ENCODE assay signal across 1 cellular context in the genomic region with DNA sequence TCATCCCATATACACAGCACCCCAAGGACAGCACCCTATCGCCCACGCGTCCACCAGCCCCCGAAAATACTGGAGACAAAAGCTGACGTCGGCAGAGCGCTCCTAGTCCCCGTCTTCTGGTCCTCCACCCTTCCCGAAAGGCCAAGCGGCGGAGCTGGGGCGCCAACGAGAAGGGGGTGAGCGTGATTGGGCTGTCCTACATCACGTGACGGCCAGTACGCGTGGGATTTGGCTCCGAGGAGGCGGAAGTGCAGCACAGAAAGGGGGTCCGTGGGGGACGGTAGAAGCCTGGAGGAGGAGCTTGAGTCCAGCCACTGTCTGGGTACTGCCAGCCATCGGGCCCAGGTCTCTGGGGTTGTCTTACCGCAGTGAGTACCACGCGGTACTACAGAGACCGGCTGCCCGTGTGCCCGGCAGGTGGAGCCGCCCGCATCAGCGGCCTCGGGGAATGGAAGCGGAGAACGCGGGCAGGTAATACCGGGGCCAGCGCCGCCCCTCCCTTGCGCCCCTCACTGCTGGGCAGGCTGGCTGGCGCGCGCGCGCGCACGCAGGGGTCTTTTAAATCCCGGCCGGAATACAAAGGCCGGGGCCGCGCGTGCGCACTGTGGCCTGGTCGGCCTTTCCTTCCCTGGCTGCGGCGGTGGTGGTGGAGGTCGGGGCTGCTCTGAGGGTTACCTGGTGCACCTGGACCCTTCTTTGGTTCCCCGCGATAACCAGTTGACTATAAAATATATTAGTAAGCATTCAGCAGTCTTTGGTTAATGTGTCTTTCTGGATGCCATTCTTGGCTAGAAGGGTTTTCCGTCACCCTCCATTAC.
A peak's percentile ranks its signal among the peaks of the same experiment; 100 is the strongest.
TF ChIP-seq lines count a peak whose summit lies in the region.

A gene (plus strand): TSS at position 283 of the 818 bp plus-strand sequence. CDS start 166 bp downstream, at position 449.

TF ChIP-seq in A549, 52 proteins besides CTCF, POLR2A, EP300 and RAD21 (continued from another document):
- TF ChIP-seq, protein P1, sequence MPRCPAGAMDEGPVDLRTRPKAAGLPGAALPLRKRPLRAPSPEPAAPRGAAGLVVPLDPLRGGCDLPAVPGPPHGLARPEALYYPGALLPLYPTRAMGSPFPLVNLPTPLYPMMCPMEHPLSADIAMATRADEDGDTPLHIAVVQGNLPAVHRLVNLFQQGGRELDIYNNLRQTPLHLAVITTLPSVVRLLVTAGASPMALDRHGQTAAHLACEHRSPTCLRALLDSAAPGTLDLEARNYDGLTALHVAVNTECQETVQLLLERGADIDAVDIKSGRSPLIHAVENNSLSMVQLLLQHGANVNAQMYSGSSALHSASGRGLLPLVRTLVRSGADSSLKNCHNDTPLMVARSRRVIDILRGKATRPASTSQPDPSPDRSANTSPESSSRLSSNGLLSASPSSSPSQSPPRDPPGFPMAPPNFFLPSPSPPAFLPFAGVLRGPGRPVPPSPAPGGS (IDR thresholded peaks at IDR 0.05): peak; percentile 89; the same call in 1 of the 3 replicates
- TF ChIP-seq, protein P2, sequence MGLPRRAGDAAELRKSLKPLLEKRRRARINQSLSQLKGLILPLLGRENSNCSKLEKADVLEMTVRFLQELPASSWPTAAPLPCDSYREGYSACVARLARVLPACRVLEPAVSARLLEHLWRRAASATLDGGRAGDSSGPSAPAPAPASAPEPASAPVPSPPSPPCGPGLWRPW (IDR thresholded peaks at IDR 0.05): no peak
- TF ChIP-seq RFX5 (IDR thresholded peaks at IDR 0.05): peak; percentile 50; the same call in 1 of the 2 replicates
- peak; percentile 92 for TF ChIP-seq MAFK (IDR thresholded peaks at IDR 0.05; ENCODE audit: partially characterized antibody)
- peak; percentile 48; the same call in 1 of the 2 replicates for TF ChIP-seq KDM5A (IDR thresholded peaks at IDR 0.05)
- TF ChIP-seq, protein P3, sequence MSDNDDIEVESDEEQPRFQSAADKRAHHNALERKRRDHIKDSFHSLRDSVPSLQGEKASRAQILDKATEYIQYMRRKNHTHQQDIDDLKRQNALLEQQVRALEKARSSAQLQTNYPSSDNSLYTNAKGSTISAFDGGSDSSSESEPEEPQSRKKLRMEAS (IDR thresholded peaks at IDR 0.05): peak; percentile 95
- no peak for TF ChIP-seq ZC3H11A (IDR thresholded peaks at IDR 0.05)
- TF ChIP-seq JUN (IDR thresholded peaks at IDR 0.05): peak; percentile 86 to 96
- TF ChIP-seq MYC (IDR thresholded peaks at IDR 0.05; ENCODE audit: borderline replicate concordance, low read length): peak; percentile 75
- peak; percentile 57; the same call in 1 of the 2 replicates for TF ChIP-seq TP53 (CRISPR knock-in tag; IDR thresholded peaks at IDR 0.05)
- TF ChIP-seq FOSL2 (IDR thresholded peaks at IDR 0.05): no peak
- TF ChIP-seq FOSL2 (CRISPR knock-in tag; IDR thresholded peaks at IDR 0.05): peak; percentile 45
- TF ChIP-seq RARB (CRISPR knock-in tag; IDR thresholded peaks at IDR 0.05): no peak
- TF ChIP-seq EHF (CRISPR knock-in tag; IDR thresholded peaks at IDR 0.05): 0 out of 2 replicates have a peak, but pooled peaks have one; percentile 41
TF ChIP-seq in A549: peak in this region for 18.
